In the genomic region with DNA sequence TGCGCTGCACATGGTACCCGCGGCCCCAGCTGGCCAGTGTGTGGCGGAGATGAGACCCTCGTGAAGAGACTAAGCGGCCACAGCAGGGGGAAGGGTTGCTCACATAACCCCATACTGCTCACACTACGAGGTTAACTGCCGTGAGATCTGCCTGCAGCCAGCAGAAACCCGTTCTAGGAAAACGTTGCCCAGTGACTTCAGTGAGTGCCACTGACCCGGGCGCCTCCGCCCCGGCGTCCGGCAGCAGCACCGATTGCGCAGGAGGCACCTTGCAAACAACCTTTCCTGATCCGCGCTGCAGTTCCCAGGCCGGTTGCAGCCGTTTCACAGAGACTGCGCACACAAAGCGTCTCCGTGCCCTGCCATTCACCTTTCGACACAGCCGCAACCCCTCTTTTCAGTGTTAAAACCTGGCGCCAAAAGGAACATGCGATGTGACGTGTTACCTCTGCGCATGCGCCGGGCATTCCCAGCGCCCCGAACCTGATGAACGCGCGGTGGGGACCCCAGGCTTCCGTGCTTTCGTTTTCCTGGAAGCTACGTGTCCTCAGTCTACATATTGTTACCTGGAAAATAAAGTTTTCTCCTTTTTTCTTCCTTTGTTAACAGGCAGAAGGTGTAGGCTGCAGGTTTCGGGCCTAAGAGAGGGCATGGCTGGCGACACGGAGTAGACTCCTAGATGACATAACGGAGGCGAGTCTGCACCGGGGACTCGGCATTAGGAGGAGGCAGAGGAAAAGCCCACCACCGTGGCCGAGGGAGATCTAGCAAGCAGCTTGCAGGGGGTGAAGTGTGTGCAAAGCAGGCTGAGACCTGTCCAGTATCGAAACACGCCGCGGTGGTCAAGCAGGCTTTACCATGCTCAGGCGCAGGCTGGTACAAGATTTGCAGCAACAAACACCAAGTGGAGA, we compare ENCODE assay signal across 8 cellular contexts. TPM values are rescaled to one million over a fixed set of nuclear protein-coding genes. Genes with fewer than 3 reads are reported as not detected.
A peak's percentile ranks its signal among the peaks of the same experiment; 100 is the strongest.
DNase-seq lines count a peak whose midpoint lies in the region; ATAC-seq and TF ChIP-seq lines count a peak whose summit lies in the region.

No MANE protein-coding gene starts in this region.

- H3K79me2 ChIP-seq in PC-9 (ENCODE audit: low read depth) (peaks cover 35% of the 10 kb centered on the region), neural cell (replicated peaks; ENCODE audit: insufficient read depth, low read length) (peaks cover 19% of the 10 kb centered on the region)

- CTCF ChIA-PET in PC-9 (lab: Charles Lee): no interaction called here

- POLR2A ChIA-PET in PC-9 (lab: Charles Lee; ENCODE audit: unreplicated experiment): interaction anchor here (0.6 kb wide), 1 partner anchor 106 kb away, joined by 4 read pairs; no protein-coding TSS in a partner anchor

- H3K27me3 ChIP-seq in PC-9 (ENCODE audit: insufficient read depth, low read depth): no peaks in the 10 kb centered on the region
- H3K27me3 ChIP-seq in neural cell (ENCODE audit: insufficient read depth, low read depth, low read length): no peaks in the 10 kb centered on the region
- H3K27me3 ChIP-seq in stomach: no peaks in the 10 kb centered on the region

- intact Hi-C loops in CD14-positive monocyte (cut with micrococcal nuclease): no loop called here
- intact Hi-C loops in PC-9 (cut with micrococcal nuclease; ENCODE audit: unreplicated experiment): no loop called here
- intact Hi-C loops in stomach (cut with DNase I; ENCODE audit: low total_unique reads): no loop called here

- TF ChIP-seq CTCF in CD14-positive monocyte (IDR thresholded peaks at IDR 0.05) (no peak), PC-9 (conservative IDR thresholded peaks at IDR 0.05) (no peak), fibroblast of pulmonary artery (IDR thresholded peaks at IDR 0.05; ENCODE audit: low read length, missing control alignments) (no peak), neural cell (IDR thresholded peaks at IDR 0.05; ENCODE audit: poor library complexity, severe bottlenecking) (no peak), stomach (IDR thresholded peaks at IDR 0.05) (no peak)

- H3F3A ChIP-seq in PC-9 (ENCODE audit: insufficient read depth, low read depth) (no peaks in the 10 kb centered on the region), neural cell (ENCODE audit: insufficient read depth, low read length, poor library complexity, severe bottlenecking) (no peaks in the 10 kb centered on the region)

- peak; percentile 62 for ATAC-seq in GM19452 (IDR thresholded peaks at IDR 0.05; ENCODE audit: unreplicated experiment)

- H3K36me3 ChIP-seq in PC-9 (ENCODE audit: low read depth) (no peaks in the 10 kb centered on the region), neural cell (ENCODE audit: insufficient read depth, low read length) (peaks cover 4% of the 10 kb centered on the region), stomach (no peaks in the 10 kb centered on the region)

- peak overlapping the region; percentile 39 for H3K27ac ChIP-seq in PC-9
- H3K27ac ChIP-seq in neural cell (ENCODE audit: low read length): peak overlapping the region; percentile 80
- peak overlapping the region; percentile 78 to 91 (median 88) for H3K27ac ChIP-seq in stomach

- TF ChIP-seq RAD21 in neural cell (conservative IDR thresholded peaks at IDR 0.05): no peak

- H3K36me3 Mint-ChIP-seq in CD14-positive monocyte: peaks cover 7 to 13% of the 10 kb centered on the region in 2 donors

- peak overlapping the region; percentile 43; the same call in 1 of the 2 replicates for H3K4me3 ChIP-seq in PC-9
- peak overlapping the region; percentile 59 for H3K4me3 ChIP-seq in fibroblast of pulmonary artery (replicated peaks; ENCODE audit: low read depth, low read length)
- H3K4me3 ChIP-seq in neural cell (ENCODE audit: low read length): peak overlapping the region; percentile 70
- peak overlapping the region; percentile 56 to 68 (median 60) for H3K4me3 ChIP-seq in stomach

- peaks cover 0 to 2% (median 0%) of the 10 kb centered on the region in 7 donors for H3K9me3 Mint-ChIP-seq in CD14-positive monocyte

- no peaks in the 10 kb centered on the region for H3K9me3 ChIP-seq in PC-9 (ENCODE audit: insufficient read depth, low read depth)
- no peaks in the 10 kb centered on the region for H3K9me3 ChIP-seq in neural cell (ENCODE audit: low read length)
- no peaks in the 10 kb centered on the region for H3K9me3 ChIP-seq in stomach

- WGBS in stomach, 5 donors: 4 to 11% (median 6%) methylated on average over 49 to 55 of the region's 55 CpGs

- TSS peak; percentile 54 for BruUV-seq in PC-9 (replicated peaks; lab: Mats Ljungman, UMichigan)

- TF ChIP-seq POLR2A in stomach (IDR thresholded peaks at IDR 0.05): no peak

- TF ChIP-seq EP300 in neural cell (conservative IDR thresholded peaks at IDR 0.05; ENCODE audit: poor library complexity, severe bottlenecking): no peak
- no peak for TF ChIP-seq EP300 in stomach (IDR thresholded peaks at IDR 0.05)

- H3K4me3 Mint-ChIP-seq in CD14-positive monocyte: peak overlapping the region; percentile 96

- H3K4me1 ChIP-seq in PC-9 (replicated peaks; ENCODE audit: insufficient read depth) (no peaks in the 10 kb centered on the region), stomach (peaks cover 14 to 45% (median 27%) of the 10 kb centered on the region in 4 donors)

- H3K4me2 ChIP-seq in PC-9 (peak overlapping the region; percentile 74), neural cell (ENCODE audit: low read length) (peak overlapping the region; percentile 69)

- peaks cover 17% of the 10 kb centered on the region for H3K4me1 Mint-ChIP-seq in CD14-positive monocyte

- peak overlapping the region; percentile 67 for H3K9ac ChIP-seq in neural cell (ENCODE audit: low read length)

- H2AFZ ChIP-seq in PC-9 (no peak overlapping the region; the same call in 1 of the 2 replicates), neural cell (ENCODE audit: low read depth, low read length) (peak overlapping the region; percentile 46)

- peaks cover 0 to 2% (median 0%) of the 10 kb centered on the region in 3 donors for H3K27me3 Mint-ChIP-seq in CD14-positive monocyte (ENCODE audit: low read depth in 3 of 3)

- DNase-seq in CD14-positive monocyte (ENCODE audit: low spot score) (peak; percentile 50), HPDE6-E6E7 (ENCODE audit: extremely low spot score) (peak; percentile 23), PC-9 (peak; percentile 55 to 63), activated T-helper 1 cell treated with Interleukin-2 at 50 U/mL for 16 hours (ENCODE audit: low read depth) (peak; percentile 60), fibroblast of pulmonary artery (ENCODE audit: low read depth) (peak; percentile 60), stomach (peak; percentile 63)

- H3K9me2 ChIP-seq in PC-9 (ENCODE audit: insufficient read depth) (no peaks in the 10 kb centered on the region), neural cell (ENCODE audit: insufficient read depth, low read length) (no peaks in the 10 kb centered on the region)

- H4K20me1 ChIP-seq in PC-9 (ENCODE audit: insufficient read depth) (no peaks in the 10 kb centered on the region), neural cell (ENCODE audit: insufficient read depth) (no peaks in the 10 kb centered on the region)

- H3K27ac Mint-ChIP-seq in CD14-positive monocyte: peak overlapping the region; percentile 95 to 98 (median 98)

TF ChIP-seq in neural cell, 6 proteins besides CTCF, POLR2A, EP300 and RAD21:
- TF ChIP-seq EZH2 (IDR thresholded peaks at IDR 0.05; ENCODE audit: borderline replicate concordance, insufficient read depth, low read length, poor library complexity, severe bottlenecking): no peak
- TF ChIP-seq, protein P1, sequence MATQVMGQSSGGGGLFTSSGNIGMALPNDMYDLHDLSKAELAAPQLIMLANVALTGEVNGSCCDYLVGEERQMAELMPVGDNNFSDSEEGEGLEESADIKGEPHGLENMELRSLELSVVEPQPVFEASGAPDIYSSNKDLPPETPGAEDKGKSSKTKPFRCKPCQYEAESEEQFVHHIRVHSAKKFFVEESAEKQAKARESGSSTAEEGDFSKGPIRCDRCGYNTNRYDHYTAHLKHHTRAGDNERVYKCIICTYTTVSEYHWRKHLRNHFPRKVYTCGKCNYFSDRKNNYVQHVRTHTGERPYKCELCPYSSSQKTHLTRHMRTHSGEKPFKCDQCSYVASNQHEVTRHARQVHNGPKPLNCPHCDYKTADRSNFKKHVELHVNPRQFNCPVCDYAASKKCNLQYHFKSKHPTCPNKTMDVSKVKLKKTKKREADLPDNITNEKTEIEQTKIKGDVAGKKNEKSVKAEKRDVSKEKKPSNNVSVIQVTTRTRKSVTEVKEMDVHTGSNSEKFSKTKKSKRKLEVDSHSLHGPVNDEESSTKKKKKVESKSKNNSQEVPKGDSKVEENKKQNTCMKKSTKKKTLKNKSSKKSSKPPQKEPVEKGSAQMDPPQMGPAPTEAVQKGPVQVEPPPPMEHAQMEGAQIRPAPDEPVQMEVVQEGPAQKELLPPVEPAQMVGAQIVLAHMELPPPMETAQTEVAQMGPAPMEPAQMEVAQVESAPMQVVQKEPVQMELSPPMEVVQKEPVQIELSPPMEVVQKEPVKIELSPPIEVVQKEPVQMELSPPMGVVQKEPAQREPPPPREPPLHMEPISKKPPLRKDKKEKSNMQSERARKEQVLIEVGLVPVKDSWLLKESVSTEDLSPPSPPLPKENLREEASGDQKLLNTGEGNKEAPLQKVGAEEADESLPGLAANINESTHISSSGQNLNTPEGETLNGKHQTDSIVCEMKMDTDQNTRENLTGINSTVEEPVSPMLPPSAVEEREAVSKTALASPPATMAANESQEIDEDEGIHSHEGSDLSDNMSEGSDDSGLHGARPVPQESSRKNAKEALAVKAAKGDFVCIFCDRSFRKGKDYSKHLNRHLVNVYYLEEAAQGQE (IDR thresholded peaks at IDR 0.05; ENCODE audit: borderline replicate concordance): peak; percentile 49
- TF ChIP-seq POLR2AphosphoS5 (IDR thresholded peaks at IDR 0.05): no peak
- TF ChIP-seq TAF1 (IDR thresholded peaks at IDR 0.05; ENCODE audit: low read depth): no peak
- peak; percentile 45 for TF ChIP-seq SMC3 (conservative IDR thresholded peaks at IDR 0.05; ENCODE audit: poor library complexity)
- peak; percentile 96 for TF ChIP-seq MXI1 (conservative IDR thresholded peaks at IDR 0.05; ENCODE audit: poor library complexity, severe bottlenecking)

RNA-seq across cellular contexts. Expression of a gene that starts 8.9 kb away (rescaled TPM):
- polyA plus RNA-seq in CD14-positive monocyte (10 to 100 TPM; 69.3 to 75.4 TPM), neural cell (46.9 and 55.5 TPM in 2 replicates), stomach (10 to 100 TPM; 15.3 to 37.1 (median 26.6) TPM)
- total RNA-seq in PC-9 (2021) (32.2 and 46.2 TPM in 2 replicates), stomach (100 to 1,000 TPM in 1 of 5 donors, 10 to 100 TPM in 4; 21.4 to 118 (median 47.8) TPM)
- 60.4 and 63.9 TPM in 2 replicates for polyA minus RNA-seq in neural cell

Comparison
In these comparisons a context has a peak if more than half of its experiments do, and no peak if none do; other contexts are left out.
1. Peak in every context shown above with its lines: DNase-seq, ATAC-seq, H3K4me3 ChIP-seq and H3K27ac ChIP-seq.